Comparison of ENCODE assay signal across 7 cellular contexts in genomic region chr11:77191823-77192495, GRCh38.
A peak's percentile ranks its signal among the peaks of the same experiment; 100 is the strongest.
DNase-seq lines count a peak whose midpoint lies in the region; ATAC-seq, FAIRE-seq and TF ChIP-seq lines count a peak whose summit lies in the region.

No MANE protein-coding gene starts in this region.

- ATAC-seq in GM21786 (IDR thresholded peaks at IDR 0.05; ENCODE audit: unreplicated experiment) = no peak

- no peaks in the 10 kb centered on the region for H3K36me3 ChIP-seq in endothelial cell of umbilical vein (ENCODE audit: control insufficient read depth in 2 of 2, extremely low read depth in 1 of 2, insufficient read depth in 2 of 2, low read length in 2 of 2)
- no peaks in the 10 kb centered on the region for H3K36me3 ChIP-seq in osteoblast (ENCODE audit: insufficient read depth, low read length)

- TF ChIP-seq POLR2A in GM12892 (IDR thresholded peaks at IDR 0.05; ENCODE audit: low read depth, low read length) (no peak), endothelial cell of umbilical vein (IDR thresholded peaks at IDR 0.05; ENCODE audit: low read depth, low read length) (no peak)

- H3K27me3 ChIP-seq in endothelial cell of umbilical vein (ENCODE audit: control insufficient read depth in 2 of 2, insufficient read depth in 2 of 2, low read length in 2 of 2) (no peaks in the 10 kb centered on the region), osteoblast (ENCODE audit: insufficient read depth, low read length) (no peaks in the 10 kb centered on the region)

- intact Hi-C loops in endothelial cell of umbilical vein (cut with micrococcal nuclease) = loop anchor here (10.0 kb wide), 1 partner anchor 283 kb away; the partner anchor contains the start of gene PAK1

- dilution Hi-C loops in endothelial cell of umbilical vein (cut with MboI; ENCODE audit: extremely low pct_ligation_motif_present, low sequenced_read_pairs) = no loop called here

- no peak overlapping the region for H3K9ac ChIP-seq in endothelial cell of umbilical vein (replicated peaks; ENCODE audit: extremely low read depth, insufficient read depth, low read length)

- no peaks in the 10 kb centered on the region for H4K20me1 ChIP-seq in endothelial cell of umbilical vein (replicated peaks; ENCODE audit: control insufficient read depth, extremely low read depth, insufficient read depth, low read length)
- no peaks in the 10 kb centered on the region for H4K20me1 ChIP-seq in osteoblast (ENCODE audit: insufficient read depth, low read length)

- H3K79me2 ChIP-seq in endothelial cell of umbilical vein (ENCODE audit: control insufficient read depth, insufficient read depth, low read length) (no peaks in the 10 kb centered on the region), osteoblast (ENCODE audit: insufficient read depth, low read length) (no peaks in the 10 kb centered on the region)

- FAIRE-seq in GM12892 (lab: Jason Lieb, UNC) (peak; percentile 44), endothelial cell of umbilical vein (lab: Jason Lieb, UNC) (no peak)

- CTCF ChIA-PET in endothelial cell of umbilical vein (lab: Charles Lee) = interaction anchor here (1.0 to 8.3 kb wide), 2 partner anchors 62 to 356 kb away, joined by 4 to 309 read pairs; partner anchors contain the start of gene MYO7A

- H3K4me3 ChIP-seq in endothelial cell of umbilical vein (replicated peaks in 1 of 3; ENCODE audit: insufficient read depth in 1 of 3, low read depth in 1 of 3, low read length in 3 of 3) = no peak overlapping the region
- peak overlapping the region; percentile 56 for H3K4me3 ChIP-seq in osteoblast (ENCODE audit: insufficient read depth, low read length)

- DNase-seq in GM12892 (ENCODE audit: insufficient read length) (no peak), NCI-H1105 treated with DMSO at 0.1 percent for 48 hours (lab: John Stamatoyannopoulos, UW) (peak; percentile 14), endothelial cell of umbilical vein (ENCODE audit: low read depth, low spot score) (no peak), osteoblast (ENCODE audit: insufficient read length, low spot score, missing footprints) (peak; percentile 94), cortex of kidney (lab: John Stamatoyannopoulos, UW) (no peak)
- peak; percentile 38 to 42 for DNase-seq in activated CD4-positive, alpha-beta T cell treated with anti-CD3 and anti-CD28 coated beads, Interleukin-2, amount 50 U/mL, for 4 hours

- TF ChIP-seq CTCF in endothelial cell of umbilical vein (IDR thresholded peaks at IDR 0.05; ENCODE audit: extremely low read depth in 1 of 2, insufficient read depth in 1 of 2, low read depth in 1 of 2, low read length in 2 of 2) = peak; percentile 13 to 31
- TF ChIP-seq CTCF in osteoblast (IDR thresholded peaks at IDR 0.05; ENCODE audit: extremely low read depth, low read depth, low read length) = peak; percentile 76

- H3K27ac ChIP-seq in endothelial cell of umbilical vein (ENCODE audit: insufficient read depth, low read depth, low read length) = no peak overlapping the region
- H3K27ac ChIP-seq in osteoblast (ENCODE audit: low read depth, low read length) = no peak overlapping the region

- H2AFZ ChIP-seq in endothelial cell of umbilical vein (ENCODE audit: low read depth, low read length) (no peak overlapping the region), osteoblast (ENCODE audit: low read length) (peak overlapping the region; percentile 89)

- H3K9me1 ChIP-seq in endothelial cell of umbilical vein (replicated peaks; ENCODE audit: control insufficient read depth, extremely low read depth, insufficient read depth, low read length) = no peaks in the 10 kb centered on the region

- H3K9me3 ChIP-seq in endothelial cell of umbilical vein (replicated peaks; ENCODE audit: control insufficient read depth, insufficient read depth, low read length) = no peaks in the 10 kb centered on the region
- H3K9me3 ChIP-seq in osteoblast (ENCODE audit: low read depth, low read length) = no peaks in the 10 kb centered on the region

- POLR2A ChIA-PET in endothelial cell of umbilical vein (lab: Charles Lee) = no interaction called here

- H3K4me2 ChIP-seq in endothelial cell of umbilical vein (ENCODE audit: insufficient read depth, low read length) (no peak overlapping the region), osteoblast (ENCODE audit: insufficient read depth, low read length) (peak overlapping the region; percentile 79)

- BruUV-seq in endothelial cell of umbilical vein (replicated peaks; lab: Mats Ljungman, UMichigan) = no TSS peak

- H3K4me1 ChIP-seq in endothelial cell of umbilical vein (ENCODE audit: control insufficient read depth, extremely low read depth, insufficient read depth, low read length) = no peaks in the 10 kb centered on the region
- no peaks in the 10 kb centered on the region for H3K4me1 ChIP-seq in osteoblast (ENCODE audit: insufficient read depth, low read length)

TF ChIP-seq in endothelial cell of umbilical vein, 7 proteins besides CTCF, POLR2A, EP300 and RAD21:
- TF ChIP-seq JUN (IDR thresholded peaks at IDR 0.05; ENCODE audit: borderline replicate concordance, insufficient read depth, insufficient read length, low read depth) (no peak), GATA2 (IDR thresholded peaks at IDR 0.05; ENCODE audit: insufficient read depth, insufficient read length, low read depth, low read length) (no peak), MYC (IDR thresholded peaks at IDR 0.05; ENCODE audit: low read depth, low read length) (no peak), MAX (IDR thresholded peaks at IDR 0.05; ENCODE audit: insufficient read depth, insufficient read length) (no peak), FOS (IDR thresholded peaks at IDR 0.05; ENCODE audit: borderline replicate concordance, insufficient read depth, low read length) (no peak), EZH2 (IDR thresholded peaks at IDR 0.05; ENCODE audit: borderline replicate concordance, low read depth, low read length, severe bottlenecking) (no peak), POLR2AphosphoS5 (IDR thresholded peaks at IDR 0.05; ENCODE audit: insufficient read depth, low read depth, low read length) (no peak)

Comparison
In these comparisons a context has a peak if more than half of its experiments do, and no peak if none do; other contexts are left out.
1. DNase-seq: peak in NCI-H1105 treated with DMSO at 0.1 percent for 48 hours (single experiment), activated CD4-positive, alpha-beta T cell treated with anti-CD3 and anti-CD28 coated beads, Interleukin-2, amount 50 U/mL, for 4 hours (2 of 2) and osteoblast (single experiment); none in GM12892 (single experiment), endothelial cell of umbilical vein (single experiment) and cortex of kidney (single experiment).